In the genomic region with DNA sequence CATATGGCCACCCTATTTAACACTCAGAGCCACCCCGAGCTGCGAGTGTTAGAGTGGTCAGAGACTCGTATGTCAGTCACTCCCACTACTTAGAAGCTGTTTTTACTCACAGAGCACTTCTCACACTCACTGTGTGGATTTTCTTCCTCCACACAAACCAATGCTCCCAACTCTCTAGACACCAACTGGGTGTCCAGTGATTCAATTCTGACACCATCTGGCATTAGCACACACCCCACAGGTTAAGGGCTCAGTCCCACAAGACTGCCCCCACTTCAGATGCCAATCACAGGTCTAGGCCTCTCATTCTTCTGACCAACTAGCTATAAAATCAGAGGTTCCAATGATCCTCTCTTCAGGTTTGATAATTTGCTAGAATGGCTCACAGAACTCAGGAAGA, we compare ENCODE assay signal across 21 cellular contexts.
A peak's percentile ranks its signal among the peaks of the same experiment; 100 is the strongest.
DNase-seq lines count a peak whose midpoint lies in the region; ATAC-seq, FAIRE-seq and TF ChIP-seq lines count a peak whose summit lies in the region.
"Had no signal": no experiment of that assay in that cellular context is flagged by ENCODE, and none has a peak within 500 bp of the region (broad histone marks: within the 10 kb centered on the region; RNA-seq: fewer than 3 reads in every experiment).

No MANE protein-coding gene starts in this region.

- H3K36me3 Mint-ChIP-seq in neural progenitor cell = peaks cover 8% of the 10 kb centered on the region

- no TSS peak for BruUV-seq in HepG2 (replicated peaks; lab: Mats Ljungman, UMichigan)

- H3K27me3 Mint-ChIP-seq in neural progenitor cell (ENCODE audit: insufficient read depth, low read depth) = no peaks in the 10 kb centered on the region
- H3K27me3 Mint-ChIP-seq: CD4-positive, alpha-beta memory T cell had no signal

- WGBS in liver = 47% methylated on average over 3 of the region's 3 CpGs
- WGBS in HepG2 (ENCODE audit: low lambda C conversion rate) = 100% methylated on average over 3 of the region's 3 CpGs
- 87% methylated on average over 3 of the region's 3 CpGs for WGBS in hepatocyte (ENCODE audit: low lambda C conversion rate, missing lambda C conversion rate)

- TF ChIP-seq EP300 in HepG2 (IDR thresholded peaks at IDR 0.05; ENCODE audit: low read depth in 2 of 2, low read length in 2 of 2) = no peak
- TF ChIP-seq EP300 in HepG2 (CRISPR knock-in tag; IDR thresholded peaks at IDR 0.05; ENCODE audit: borderline replicate concordance) = no peak

- H3K9me3 ChIP-seq in liver (ENCODE audit: control insufficient read depth in 4 of 4, low read length in 3 of 4) (no peaks in the 10 kb centered on the region), HepG2 (ENCODE audit: low read length) (no peaks in the 10 kb centered on the region), hepatocyte (ENCODE audit: low read depth) (no peaks in the 10 kb centered on the region), neural progenitor cell (ENCODE audit: low read depth) (no peaks in the 10 kb centered on the region), vagina (no peaks in the 10 kb centered on the region), gastrocnemius medialis (no peaks in the 10 kb centered on the region)
- H3K9me3 ChIP-seq: HAP-1 had no signal

- H3K79me2 ChIP-seq in HepG2 (ENCODE audit: insufficient read depth, low read length) (no peaks in the 10 kb centered on the region), hepatocyte (no peaks in the 10 kb centered on the region), neural progenitor cell (ENCODE audit: low read depth) (no peaks in the 10 kb centered on the region)

- FAIRE-seq in HepG2 (lab: Jason Lieb, UNC) = no peak
- FAIRE-seq: A204.1, K562 had no signal

- CTCF ChIA-PET in HepG2 (lab: Yijun Ruan, JAX; ENCODE audit: low intra/inter-chr PET ratio, low total read pairs) = no interaction called here

- TF ChIP-seq POLR2A in HepG2 (IDR thresholded peaks at IDR 0.05; ENCODE audit: insufficient read depth in 1 of 2, low read depth in 2 of 2, low read length in 2 of 2) (no peak), vagina (IDR thresholded peaks at IDR 0.05) (no peak), gastrocnemius medialis (IDR thresholded peaks at IDR 0.05) (no peak)

- DNase-seq in HepG2 (ENCODE audit: low spot score) (no peak), hepatocyte (ENCODE audit: low spot score) (no peak), neural progenitor cell (ENCODE audit: low spot score) (no peak), vagina (ENCODE audit: extremely low spot score in 2 of 2) (no peak), gastrocnemius medialis (no peak)
- no peak for DNase-seq in activated naive CD4-positive, alpha-beta T cell (lab: John Stamatoyannopoulos, UW)
- DNase-seq in stimulated activated CD4-positive, alpha-beta T cell treated with anti-CD3 and anti-CD28 coated beads, Interleukin-15, amount 100 ng/mL, for 24 hours = no peak
- DNase-seq: CD4-positive, alpha-beta memory T cell; DMS153; GDM1; NCI-H1105 treated with DMSO at 0.1 percent for 48 hours; NCI-H1694; NCI-H2227 treated with DMSO at 0.1 percent for 48 hours; NCI-H510A treated with DMSO at 0.1 percent for 48 hours; NCI-H774; OCI-M1; SHP77 had no signal

- H3K9ac ChIP-seq in liver (ENCODE audit: low read depth in 1 of 2, low read length in 2 of 2) (peak overlapping the region; percentile 82 to 99), HepG2 (ENCODE audit: insufficient read depth, low read depth, low read length) (no peak overlapping the region), neural progenitor cell (no peak overlapping the region)

- H3K4me3 Mint-ChIP-seq in neural progenitor cell = no peak overlapping the region
- H3K4me3 Mint-ChIP-seq: CD4-positive, alpha-beta memory T cell had no signal

- no peak overlapping the region for H2AFZ ChIP-seq in HepG2 (ENCODE audit: low read length)
- no peak overlapping the region for H2AFZ ChIP-seq in hepatocyte
- no peak overlapping the region for H2AFZ ChIP-seq in neural progenitor cell (replicated peaks)

- TF ChIP-seq CTCF in liver (IDR thresholded peaks at IDR 0.05; ENCODE audit: low read depth, low read length, missing input control) = no peak
- no peak for TF ChIP-seq CTCF in HepG2 (CRISPR knock-in tag; IDR thresholded peaks at IDR 0.05)
- no peak for TF ChIP-seq CTCF in hepatocyte (IDR thresholded peaks at IDR 0.05; ENCODE audit: poor library complexity)
- TF ChIP-seq CTCF in neural progenitor cell (IDR thresholded peaks at IDR 0.05) = no peak
- no peak for TF ChIP-seq CTCF in vagina (IDR thresholded peaks at IDR 0.05)
- no peak for TF ChIP-seq CTCF in gastrocnemius medialis (IDR thresholded peaks at IDR 0.05 in 4 of 5, conservative IDR thresholded peaks at IDR 0.05 in 1 of 5)

- peaks cover 13% of the 10 kb centered on the region for H3K4me1 Mint-ChIP-seq in neural progenitor cell
- H3K4me1 Mint-ChIP-seq: CD4-positive, alpha-beta memory T cell had no signal

- no peaks in the 10 kb centered on the region for H4K20me1 ChIP-seq in HepG2 (ENCODE audit: insufficient read depth, low read length)
- no peaks in the 10 kb centered on the region for H4K20me1 ChIP-seq in hepatocyte (ENCODE audit: insufficient read depth, poor library complexity, severe bottlenecking)
- H4K20me1 ChIP-seq in neural progenitor cell (ENCODE audit: low read depth) = no peaks in the 10 kb centered on the region

- H3K36me3 ChIP-seq in liver (ENCODE audit: control insufficient read depth in 4 of 4, insufficient read depth in 3 of 4, low read depth in 1 of 4, low read length in 3 of 4) (no peaks in the 10 kb centered on the region), HepG2 (replicated peaks in 1 of 2; ENCODE audit: control insufficient read depth in 1 of 2, insufficient read depth in 2 of 2, low read length in 2 of 2) (0 out of 5 replicates have a peak, but pooled peaks cover 0 to 1% of the 10 kb centered on the region in 2 experiments), hepatocyte (replicated peaks; ENCODE audit: insufficient read depth, low read depth) (no peaks in the 10 kb centered on the region), neural progenitor cell (no peaks in the 10 kb centered on the region), vagina (no peaks in the 10 kb centered on the region), gastrocnemius medialis (no peaks in the 10 kb centered on the region)
- H3K36me3 ChIP-seq: HAP-1 had no signal

- H3K4me3 ChIP-seq in liver (ENCODE audit: low read depth in 1 of 3, low read length in 3 of 3) = peak overlapping the region; percentile 59 to 75 (median 60)
- no peak overlapping the region for H3K4me3 ChIP-seq in HepG2 (replicated peaks in 1 of 3; ENCODE audit: insufficient read depth in 1 of 3, low read depth in 2 of 3, low read length in 3 of 3)
- H3K4me3 ChIP-seq in hepatocyte = no peak overlapping the region
- no peak overlapping the region for H3K4me3 ChIP-seq in neural progenitor cell
- H3K4me3 ChIP-seq in vagina = no peak overlapping the region
- H3K4me3 ChIP-seq in gastrocnemius medialis = no peak overlapping the region
- H3K4me3 ChIP-seq: HAP-1, K562 had no signal

- H3K4me2 ChIP-seq in HepG2 (ENCODE audit: low read depth, low read length) (no peak overlapping the region), hepatocyte (no peak overlapping the region), neural progenitor cell (no peak overlapping the region)

- in situ Hi-C loops in HepG2 (cut with HindIII; ENCODE audit: extremely low pct_ligation_motif_present, low pct_unique_long_range_greater_than_20kb) (no loop called here), gastrocnemius medialis (cut with MboI; ENCODE audit: low sequenced_read_pairs in 4 of 4) (no loop called here)

- peak overlapping the region; percentile 86 to 97 for H3K27ac ChIP-seq in liver (ENCODE audit: low read depth in 1 of 2, low read length in 2 of 2)
- H3K27ac ChIP-seq in HepG2 (ENCODE audit: extremely low read length, insufficient read depth, low read length) = no peak overlapping the region
- peak overlapping the region; percentile 76 for H3K27ac ChIP-seq in hepatocyte
- no peak overlapping the region for H3K27ac ChIP-seq in neural progenitor cell
- H3K27ac ChIP-seq in vagina = peak overlapping the region; percentile 52
- H3K27ac ChIP-seq in gastrocnemius medialis = no peak overlapping the region

- no peak for TF ChIP-seq RAD21 in liver (IDR thresholded peaks at IDR 0.05)
- no peak for TF ChIP-seq RAD21 in HepG2 (CRISPR knock-in tag; IDR thresholded peaks at IDR 0.05)

- H3K27me3 ChIP-seq in liver (ENCODE audit: control insufficient read depth in 4 of 4, insufficient read depth in 4 of 4, low read length in 3 of 4) (no peaks in the 10 kb centered on the region), HepG2 (ENCODE audit: control insufficient read depth in 1 of 2, insufficient read depth in 2 of 2, low read length in 2 of 2) (no peaks in the 10 kb centered on the region), hepatocyte (no peaks in the 10 kb centered on the region), neural progenitor cell (no peaks in the 10 kb centered on the region), vagina (no peaks in the 10 kb centered on the region), gastrocnemius medialis (no peaks in the 10 kb centered on the region)

- no peaks in the 10 kb centered on the region for H3K9me2 ChIP-seq in hepatocyte (replicated peaks; ENCODE audit: insufficient read depth)

- H3K4me1 ChIP-seq in liver (ENCODE audit: control insufficient read depth in 4 of 4, insufficient read depth in 4 of 4, low read length in 3 of 4) = peaks cover 4 to 39% (median 17%) of the 10 kb centered on the region in 4 donors
- peaks cover 25% of the 10 kb centered on the region for H3K4me1 ChIP-seq in HepG2 (ENCODE audit: insufficient read depth, low read length)
- H3K4me1 ChIP-seq in hepatocyte (ENCODE audit: insufficient read depth) = peaks cover 15% of the 10 kb centered on the region
- peaks cover under 1% of the 10 kb centered on the region for H3K4me1 ChIP-seq in neural progenitor cell
- peaks cover 24% of the 10 kb centered on the region for H3K4me1 ChIP-seq in vagina
- H3K4me1 ChIP-seq in gastrocnemius medialis = peaks cover 0 to 7% of the 10 kb centered on the region in 2 donors

- H3F3A ChIP-seq in neural progenitor cell (ENCODE audit: low read depth) = no peaks in the 10 kb centered on the region

- H3K27ac Mint-ChIP-seq in neural progenitor cell = peak overlapping the region; percentile 35
- H3K27ac Mint-ChIP-seq: CD4-positive, alpha-beta memory T cell had no signal

- POLR2A ChIA-PET in HepG2 (lab: Yijun Ruan, JAX) = no interaction called here

- intact Hi-C loops in HepG2 (cut with micrococcal nuclease; ENCODE audit: unreplicated experiment) (no loop called here), vagina (cut with DNase I) (no loop called here), gastrocnemius medialis (cut with DNase I; ENCODE audit: low total_unique reads) (no loop called here)

- no peaks in the 10 kb centered on the region for H3K9me3 Mint-ChIP-seq in neural progenitor cell
- H3K9me3 Mint-ChIP-seq: CD4-positive, alpha-beta memory T cell had no signal

- no peak for ATAC-seq in HepG2
- no peak for ATAC-seq in gastrocnemius medialis
- ATAC-seq: K562 had no signal

TF ChIP-seq in liver, 16 proteins besides CTCF, POLR2A, EP300 and RAD21 (continues in another document):
- TF ChIP-seq HNF4A (conservative IDR thresholded peaks at IDR 0.05) (no peak), EGR1 (IDR thresholded peaks at IDR 0.05; ENCODE audit: low read depth in 2 of 2) (no peak), JUND (IDR thresholded peaks at IDR 0.05) (no peak)

Comparison
In these comparisons a context has a peak if more than half of its experiments do, and no peak if none do; other contexts are left out.
1. H3K27ac ChIP-seq: peak in liver (2 of 2), hepatocyte (single experiment) and vagina (single experiment); none in HepG2 (single experiment), neural progenitor cell (single experiment) and gastrocnemius medialis (0 of 4).
2. H3K4me3 ChIP-seq: peak in liver (3 of 3); none in HepG2 (0 of 3), hepatocyte (single experiment), neural progenitor cell (single experiment), vagina (0 of 2) and gastrocnemius medialis (0 of 4).
3. H3K9ac ChIP-seq: peak in liver (2 of 2); none in HepG2 (single experiment) and neural progenitor cell (single experiment).